ENCODE assay signal across 11 cellular contexts in genomic region chr10:61452655-61453641, GRCh38. TPM values are rescaled to one million over a fixed set of nuclear protein-coding genes. Genes with fewer than 3 reads are reported as not detected.
A peak's percentile ranks its signal among the peaks of the same experiment; 100 is the strongest.
DNase-seq lines count a peak whose midpoint lies in the region; ATAC-seq and TF ChIP-seq lines count a peak whose summit lies in the region.
"Had no signal": no experiment of that assay in that cellular context is flagged by ENCODE, and none has a peak within 500 bp of the region (broad histone marks: within the 10 kb centered on the region; RNA-seq: fewer than 3 reads in every experiment).

Gene TMEM26, minus strand, starts transcription at chr10:61453381. Its CDS starts 300 bp downstream, at chr10:61453081.

- TF ChIP-seq POLR2A in vagina (IDR thresholded peaks at IDR 0.05) = no peak

- no peak within 1 kb of the TSS for H3K27ac ChIP-seq in esophagus (ENCODE audit: low read depth in 2 of 2, low read length in 1 of 2)
- peak within 1 kb of the TSS; percentile 50 for H3K27ac ChIP-seq in vagina
- H3K27ac ChIP-seq: PC-9 had no signal

- H3K4me3 ChIP-seq in esophagus (ENCODE audit: low read depth in 1 of 2, low read length in 2 of 2) = peak within 1 kb of the TSS; percentile 37 to 44
- peak within 1 kb of the TSS; percentile 56 to 79 for H3K4me3 ChIP-seq in vagina
- H3K4me3 ChIP-seq: PC-9 had no signal

- ATAC-seq in Right ventricle myocardium inferior = peak; percentile 34
- no peak for ATAC-seq in GM21447 (IDR thresholded peaks at IDR 0.05; ENCODE audit: unreplicated experiment)

- H3K36me3 ChIP-seq in esophagus (ENCODE audit: control insufficient read depth in 2 of 2, insufficient read depth in 2 of 2, low read length in 1 of 2) = no peaks in the 10 kb centered on the region
- no peaks in the 10 kb centered on the region for H3K36me3 ChIP-seq in vagina

- WGBS in esophagus, 2 donors = 6 to 7% methylated on average over 58 of the region's 58 CpGs

- peaks cover 6 to 10% of the 10 kb centered on the region in 2 donors for H3K4me1 ChIP-seq in esophagus (ENCODE audit: control insufficient read depth in 2 of 2, insufficient read depth in 2 of 2, low read length in 1 of 2)
- peaks cover 12% of the 10 kb centered on the region for H3K4me1 ChIP-seq in vagina

- H3K9me3 ChIP-seq in esophagus (ENCODE audit: control insufficient read depth in 2 of 2, insufficient read depth in 1 of 2, low read depth in 1 of 2, low read length in 1 of 2) = no peaks in the 10 kb centered on the region
- H3K9me3 ChIP-seq in vagina = no peaks in the 10 kb centered on the region

- no peak for TF ChIP-seq CTCF in vagina (IDR thresholded peaks at IDR 0.05)

- DNase-seq in Right ventricle myocardium inferior (ENCODE audit: missing footprints) (peak; percentile 67), cardiac septum (ENCODE audit: low spot score) (no peak), mucosa of gallbladder (ENCODE audit: low spot score) (peak; percentile 34), vagina (ENCODE audit: extremely low spot score in 2 of 2) (no peak), T-helper 9 cell (no peak), occipital lobe (lab: John Stamatoyannopoulos, UW) (no peak)

- intact Hi-C loops in Right ventricle myocardium inferior (cut with DNase I) = no loop called here
- intact Hi-C loops in cardiac septum (cut with DNase I) = no loop called here
- intact Hi-C loops in vagina (cut with DNase I) = no loop called here

- H3K27me3 ChIP-seq in esophagus (ENCODE audit: control insufficient read depth in 1 of 2, insufficient read depth in 2 of 2, low read length in 2 of 2) (peaks cover 0 to 5% of the 10 kb centered on the region in 2 donors), vagina (no peaks in the 10 kb centered on the region)

RNA-seq across cellular contexts. Expression of gene TMEM26, which starts in this region (rescaled TPM):
- 0.95 TPM for total RNA-seq in Right ventricle myocardium inferior
- 0.16 TPM for total RNA-seq in cardiac septum
- under 1 TPM; 0.02 to 0.08 TPM for polyA plus RNA-seq in esophagus
- 0.55 TPM for total RNA-seq in mucosa of gallbladder
- 0.25 TPM for total RNA-seq in vagina
- total RNA-seq in occipital lobe = 0.47 TPM
- total RNA-seq: Daoy, mononuclear cell, PC-9 had no signal

Comparison
In these comparisons a context has a peak if more than half of its experiments do, and no peak if none do; other contexts are left out.
1. Peak in DNase-seq and ATAC-seq in Right ventricle myocardium inferior; RNA of the gene not detected or under 1 TPM.
2. Peak in DNase-seq in mucosa of gallbladder; RNA of the gene not detected or under 1 TPM.